15 cellular contexts compared by ENCODE assay signal in genomic region chr18:69951182-69951581, GRCh38. TPM values are rescaled to one million over a fixed set of nuclear protein-coding genes. Genes with fewer than 3 reads are reported as not detected.
DNase-seq lines count a peak whose midpoint lies in the region; ATAC-seq, FAIRE-seq and TF ChIP-seq lines count a peak whose summit lies in the region.
"Had no signal": no experiment of that assay in that cellular context is flagged by ENCODE, and none has a peak within 500 bp of the region (broad histone marks: within the 10 kb centered on the region; RNA-seq: fewer than 3 reads in every experiment).

No MANE protein-coding gene starts in this region.

- no peaks in the 10 kb centered on the region; the same call in 1 of the 2 replicates for H3K36me3 ChIP-seq in GM23248 (ENCODE audit: low read depth)
- H3K36me3 ChIP-seq in GM12878 (ENCODE audit: control insufficient read depth in 2 of 2, insufficient read depth in 2 of 2, low read length in 1 of 2), result no peaks in the 10 kb centered on the region; a peak in 1 of 4 replicates
- H3K36me3 ChIP-seq in esophagus squamous epithelium, result no peaks in the 10 kb centered on the region

- no peak for DNase-seq in CD4-positive, alpha-beta T cell
- peak; percentile 16 for DNase-seq in GM23248
- DNase-seq in GM12878 (ENCODE audit: low read depth, low spot score), result no peak
- DNase-seq in mesothelial cell of epicardium (ENCODE audit: low spot score in 2 of 2, unreplicated experiment in 2 of 2), result no peak
- DNase-seq in medulla oblongata (ENCODE audit: extremely low spot score), result no peak
- no peak for DNase-seq in NCI-H82 treated with DMSO at 0.1 percent for 48 hours (lab: John Stamatoyannopoulos, UW; ENCODE audit: unreplicated experiment)
- DNase-seq in C1 segment of cervical spinal cord (lab: John Stamatoyannopoulos, UW), result no peak
- DNase-seq in esophagus squamous epithelium (lab: John Stamatoyannopoulos, UW), result no peak
- DNase-seq: activated CD4-positive, alpha-beta T cell treated with anti-CD3 and anti-CD28 coated beads, Interleukin-2, amount 50 U/mL, for 1 hour; activated naive CD4-positive, alpha-beta T cell treated with anti-CD3 and anti-CD28 coated beads, Interleukin-2, amount 50 U/mL, for 16 hours; NCI-H2081 treated with DMSO at 0.1 percent for 48 hours; NCI-H774; T-helper 2 cell had no signal

- SMC1A ChIA-PET in GM12878 (lab: Charles Lee; ENCODE audit: uncharacterized antibody, unreplicated experiment), result interaction anchor here (0.6 to 2.0 kb wide), 7 partner anchors 9 to 1963 kb away, joined by 3 to 12 read pairs (median 3); no protein-coding TSS in a partner anchor

- H3K9me2 ChIP-seq in GM23248 (ENCODE audit: insufficient read depth), result no peaks in the 10 kb centered on the region

- H3K4me3 ChIP-seq in GM23248, result no peak overlapping the region
- H3K4me3 ChIP-seq in GM12878, result no peak overlapping the region
- H3K4me3 ChIP-seq in esophagus squamous epithelium, result no peak overlapping the region
- H3K4me3 ChIP-seq: hepatocyte, skin epidermis had no signal

- H3K4me1 ChIP-seq in GM23248 (ENCODE audit: insufficient read depth) (peaks cover 7% of the 10 kb centered on the region; the same call in 1 of the 2 replicates), GM12878 (ENCODE audit: control insufficient read depth, insufficient read depth, low read length) (peaks cover 37% of the 10 kb centered on the region), esophagus squamous epithelium (no peaks in the 10 kb centered on the region)

- no peak for TF ChIP-seq CTCF in CD4-positive, alpha-beta T cell (IDR thresholded peaks at IDR 0.05)
- TF ChIP-seq CTCF in GM12878 (IDR thresholded peaks at IDR 0.05 in 2 of 3, conservative IDR thresholded peaks at IDR 0.05 in 1 of 3; ENCODE audit: control insufficient read depth in 2 of 3, extremely low read depth in 1 of 3, insufficient read depth in 1 of 3, low read depth in 3 of 3, low read length in 3 of 3) (no peak), mesothelial cell of epicardium (IDR thresholded peaks at IDR 0.05; ENCODE audit: unreplicated experiment) (no peak), esophagus squamous epithelium (IDR thresholded peaks at IDR 0.05) (no peak)

- H4K20me1 ChIP-seq in GM23248 (ENCODE audit: insufficient read depth), result no peaks in the 10 kb centered on the region
- H4K20me1 ChIP-seq in GM12878 (ENCODE audit: control insufficient read depth, insufficient read depth), result no peaks in the 10 kb centered on the region

- no peaks in the 10 kb centered on the region for H3K9me3 ChIP-seq in CD4-positive, alpha-beta T cell (ENCODE audit: control insufficient read depth, low read length)
- H3K9me3 ChIP-seq in GM23248 (ENCODE audit: low read depth) (no peaks in the 10 kb centered on the region), GM12878 (replicated peaks; ENCODE audit: control insufficient read depth, insufficient read depth, low read length) (no peaks in the 10 kb centered on the region; the same call in 1 of the 3 replicates), esophagus squamous epithelium (no peaks in the 10 kb centered on the region)

- H3F3A ChIP-seq in GM23248 (ENCODE audit: insufficient read depth), result no peaks in the 10 kb centered on the region

- no peak overlapping the region for H3K27ac Mint-ChIP-seq in CD4-positive, alpha-beta T cell
- peak overlapping the region; percentile 83 for H3K27ac Mint-ChIP-seq in mesothelial cell of epicardium

- WGBS in GM23248 (ENCODE audit: low coverage in 1 of 2, low lambda C conversion rate in 2 of 2, missing lambda C conversion rate in 2 of 2), 2 experiments, result 89 to 96% methylated on average over 1 of the region's 1 CpG
- 100% methylated on average over 1 of the region's 1 CpG for WGBS in GM12878 (ENCODE audit: insufficient coverage, insufficient replicate concordance, low lambda C conversion rate, missing lambda C conversion rate)
- 100% methylated on average over 1 of the region's 1 CpG; no CpG with 5 or more reads in 1 of the 2 donors for WGBS in esophagus squamous epithelium, 2 donors

- BruUV-seq in GM12878 (replicated peaks; lab: Mats Ljungman, UMichigan), result no TSS peak

- no peak for FAIRE-seq in GM12878 (lab: Jason Lieb, UNC)

- peaks cover 40% of the 10 kb centered on the region for H3K4me1 Mint-ChIP-seq in CD4-positive, alpha-beta T cell (ENCODE audit: low read depth)
- peaks cover 6% of the 10 kb centered on the region for H3K4me1 Mint-ChIP-seq in mesothelial cell of epicardium

- H3K9ac ChIP-seq in GM23248 (no peak overlapping the region), GM12878 (ENCODE audit: control insufficient read depth, insufficient read depth, low read length) (no peak overlapping the region)

- intact Hi-C loops in CD4-positive, alpha-beta T cell (cut with DNase I, micrococcal nuclease), result no loop called here
- intact Hi-C loops in GM12878 (cut with micrococcal nuclease; ENCODE audit: unreplicated experiment), result no loop called here
- intact Hi-C loops in esophagus squamous epithelium (cut with DNase I), result no loop called here

- H3K27me3 ChIP-seq in CD4-positive, alpha-beta T cell (ENCODE audit: control insufficient read depth, insufficient read depth, low read length), result no peaks in the 10 kb centered on the region
- H3K27me3 ChIP-seq in GM23248 (replicated peaks; ENCODE audit: insufficient read depth) (no peaks in the 10 kb centered on the region), GM12878 (replicated peaks in 1 of 2; ENCODE audit: control insufficient read depth in 2 of 2, insufficient read depth in 2 of 2, low read length in 1 of 2) (no peaks in the 10 kb centered on the region), esophagus squamous epithelium (no peaks in the 10 kb centered on the region)
- H3K27me3 ChIP-seq: hepatocyte had no signal

- H3K27ac ChIP-seq in CD4-positive, alpha-beta T cell (ENCODE audit: low read depth, low read length), result peak overlapping the region; percentile 8
- H3K27ac ChIP-seq in GM23248, result no peak overlapping the region
- H3K27ac ChIP-seq in GM12878 (ENCODE audit: control insufficient read depth, insufficient read depth), result peak overlapping the region; percentile 24; the same call in 1 of the 2 replicates
- H3K27ac ChIP-seq in esophagus squamous epithelium, result no peak overlapping the region
- H3K27ac ChIP-seq: hepatocyte had no signal

- TF ChIP-seq POLR2A in GM12878 (IDR thresholded peaks at IDR 0.05; ENCODE audit: low read depth, low read length) (no peak), esophagus squamous epithelium (IDR thresholded peaks at IDR 0.05) (no peak)

- H2AFZ ChIP-seq in GM23248 (peak overlapping the region; percentile 49; the same call in 1 of the 2 replicates), GM12878 (ENCODE audit: control insufficient read depth, low read depth, low read length) (no peak overlapping the region)
- H2AFZ ChIP-seq: hepatocyte had no signal

- H3K79me2 ChIP-seq in GM23248 (ENCODE audit: insufficient read depth), result no peaks in the 10 kb centered on the region
- H3K79me2 ChIP-seq in GM12878 (ENCODE audit: control insufficient read depth, insufficient read depth, low read length), result peaks cover 12% of the 10 kb centered on the region
- H3K79me2 ChIP-seq: hepatocyte had no signal

- TF ChIP-seq RAD21 in GM12878 (IDR thresholded peaks at IDR 0.05; ENCODE audit: insufficient read depth, low read depth, low read length), result no peak

- no peak for TF ChIP-seq EP300 in GM12878 (IDR thresholded peaks at IDR 0.05; ENCODE audit: borderline replicate concordance in 1 of 2, control insufficient read depth in 1 of 2, low read depth in 2 of 2, low read length in 2 of 2)

- POLR2A ChIA-PET in CD4-positive, alpha-beta T cell (lab: Charles Lee), result interaction anchor here (1.0 to 1.8 kb wide), 2 partner anchors 9 to 16 kb away, joined by 3 to 14 read pairs; no protein-coding TSS in a partner anchor
- POLR2A ChIA-PET in GM12878 (lab: Charles Lee), result interaction anchor here (0.6 kb wide), 1 partner anchor 52 kb away, joined by 3 read pairs; no protein-coding TSS in a partner anchor

- no peaks in the 10 kb centered on the region for H3K27me3 Mint-ChIP-seq in CD4-positive, alpha-beta T cell
- H3K27me3 Mint-ChIP-seq in mesothelial cell of epicardium (ENCODE audit: low read depth), result no peaks in the 10 kb centered on the region

- peaks cover 37% of the 10 kb centered on the region for H3K36me3 Mint-ChIP-seq in CD4-positive, alpha-beta T cell (ENCODE audit: low read depth)
- H3K36me3 Mint-ChIP-seq in mesothelial cell of epicardium, result no peaks in the 10 kb centered on the region

- H3K4me3 Mint-ChIP-seq in CD4-positive, alpha-beta T cell, result peak overlapping the region; percentile 62
- no peak overlapping the region for H3K4me3 Mint-ChIP-seq in mesothelial cell of epicardium

- H3K9me3 Mint-ChIP-seq in CD4-positive, alpha-beta T cell, result no peaks in the 10 kb centered on the region
- peaks cover 12% of the 10 kb centered on the region for H3K9me3 Mint-ChIP-seq in mesothelial cell of epicardium

- in situ Hi-C loops in GM23248 (cut with MboI), result no loop called here
- in situ Hi-C loops in GM12878 (cut with MboI), result no loop called here

- CTCF ChIA-PET in CD4-positive, alpha-beta T cell (lab: Charles Lee), result interaction anchor here (1.4 kb wide), 1 partner anchor 9 kb away, joined by 4 read pairs; no protein-coding TSS in a partner anchor
- CTCF ChIA-PET in GM12878 (lab: Yijun Ruan, JAX), result interaction anchor here (1.3 kb wide), 1 partner anchor 136 kb away, joined by 4 read pairs; no protein-coding TSS in a partner anchor

- RAD21 ChIA-PET in GM12878 (lab: Charles Lee; ENCODE audit: unreplicated experiment), result interaction anchor here (0.7 to 1.1 kb wide), 3 partner anchors 52 to 170 kb away, joined by 3 read pairs; no protein-coding TSS in a partner anchor

- no peak for ATAC-seq in CD4-positive, alpha-beta T cell (ENCODE audit: poor library complexity)
- ATAC-seq in GM12878, result no peak

- H3K4me2 ChIP-seq in GM23248 (ENCODE audit: unreplicated experiment) (peak overlapping the region; percentile 2), GM12878 (ENCODE audit: control insufficient read depth, insufficient read depth) (no peak overlapping the region)
- H3K4me2 ChIP-seq: hepatocyte had no signal

RNA-seq across cellular contexts. Expression of gene CD226, which starts 3.5 kb away (rescaled TPM):
- total RNA-seq in CD4-positive, alpha-beta T cell, result 10 to 100 TPM; 74.0 to 74.8 TPM
- total RNA-seq in GM23248 (2014; rRNA removed; shearing (Covaris generic)), result 1.3 and 2.1 TPM in 2 replicates
- 0.05 and 0.16 TPM in 2 replicates for polyA plus RNA-seq in GM23248 (2016; fragmentation: Nextera tagmentation; extraction: Ambion mirVana)
- total RNA-seq in GM12878 (2013; cell fraction: nucleolus; rRNA removed), result 158 and 176 TPM in 2 replicates
- 53.3 and 61.5 TPM in 2 replicates for total RNA-seq in GM12878 (2014; rRNA removed)
- total RNA-seq in GM12878 (2014; rRNA removed; fragmentation: Illumina TruSeq; extraction: Trizol), result 63.9 and 68.8 TPM in 2 replicates
- total RNA-seq in GM12878 (2021), result 56.2 and 60.3 TPM in 2 replicates
- 24.3 TPM for polyA plus RNA-seq in GM12878 (2011; ENCODE audit: low read depth)
- polyA plus RNA-seq in GM12878 (2011; rRNA removed), result 67.2 and 84.8 TPM in 2 replicates
- polyA plus RNA-seq in GM12878 (2011; cell fraction: cytosol; rRNA removed), result 28.2 and 43.4 TPM in 2 replicates
- polyA plus RNA-seq in GM12878 (2011; cell fraction: nucleus; rRNA removed), result 20.7 and 33.5 TPM in 2 replicates
- polyA plus RNA-seq in GM12878 (2012), result 40.8 and 67.0 TPM in 2 replicates
- 56.6 and 62.8 TPM in 2 replicates for polyA plus RNA-seq in GM12878 (2014; fragmentation: Illumina TruSeq; extraction: Trizol)
- polyA plus RNA-seq in GM12878 (2014; fragmentation: Nextera tagmentation; extraction: Ambion mirVana), result 10 to 100 TPM; 12.9 to 18.2 TPM
- polyA plus RNA-seq in GM12878 (2014; rRNA removed), result 38.5 and 41.3 TPM in 2 replicates
- 10 to 100 TPM; 22.7 to 23.5 TPM for polyA plus RNA-seq in GM12878 (2016; fragmentation: Nextera tagmentation; extraction: Ambion mirVana)
- polyA minus RNA-seq in GM12878 (2011; rRNA and poly(A)+ RNA removed), result 106 and 148 TPM in 2 replicates
- 23.1 and 25.7 TPM in 2 replicates for polyA minus RNA-seq in GM12878 (2011; cell fraction: cytosol; rRNA and poly(A)+ RNA removed)
- polyA minus RNA-seq in GM12878 (2011; cell fraction: nucleus; rRNA and poly(A)+ RNA removed), result 29.5 and 39.7 TPM in 2 replicates
- total RNA-seq in mesothelial cell of epicardium, result 0.31 to 0.84 TPM (median 0.63 TPM) in 3 replicates
- total RNA-seq in esophagus squamous epithelium, result 1 to 10 TPM in 2 of 4 donors, under 1 TPM in 2; 0.72 to 5.2 (median 1.3) TPM
- polyA plus RNA-seq: hepatocyte had no signal

Comparison
In these comparisons a context has a peak if more than half of its experiments do, and no peak if none do; other contexts are left out.
1. H3K27ac ChIP-seq: peak in CD4-positive, alpha-beta T cell (single experiment) and GM12878 (single experiment); none in GM23248 (single experiment) and esophagus squamous epithelium (0 of 4).
2. RNA of gene CD226, which starts 3.5 kb away (total RNA-seq): 74.0 to 74.8 TPM in CD4-positive, alpha-beta T cell and 53.3 to 176 TPM in GM12878; 1.3 to 2.1 TPM in GM23248, 0.72 to 5.2 TPM in esophagus squamous epithelium and 0.31 to 0.84 TPM in mesothelial cell of epicardium; every median in the first group is over 4 times any median in the second.